Comparison of ENCODE assay signal across 7 cellular contexts in the genomic region with DNA sequence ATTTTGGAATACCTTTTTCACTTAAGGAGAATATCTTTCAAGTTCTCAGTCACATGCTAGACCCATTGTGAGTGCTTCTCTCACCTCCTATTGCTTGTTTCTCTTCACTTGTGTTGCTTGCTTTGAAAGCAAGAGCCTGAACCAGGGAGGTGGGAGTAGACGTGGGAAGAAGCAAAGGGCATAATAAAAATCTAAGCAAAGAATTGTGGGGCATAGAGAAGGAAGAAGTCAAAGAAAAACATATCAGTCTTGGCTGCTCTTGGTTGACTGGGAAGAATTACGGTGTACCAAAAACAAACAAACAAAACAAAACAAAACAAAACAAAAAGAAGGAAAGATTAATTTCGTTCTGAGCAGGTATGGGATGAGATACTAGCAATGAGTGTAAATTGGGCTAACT.
"Had no signal": no experiment of that assay in that cellular context is flagged by ENCODE, and none has a peak within 500 bp of the region (broad histone marks: within the 10 kb centered on the region; RNA-seq: fewer than 3 reads in every experiment).

No MANE protein-coding gene starts in this region.

- H3K4me1 ChIP-seq: HAP-1 had no signal

- DNase-seq: GM23248, GOT3, H7, KG1 had no signal

- H3K36me3 ChIP-seq: HAP-1 had no signal

- ATAC-seq: HCT116 had no signal

- H3K4me1 Mint-ChIP-seq: IgD-negative memory B cell had no signal

- H3K27ac ChIP-seq: GM23248 had no signal

- H3K27ac Mint-ChIP-seq: IgD-negative memory B cell had no signal

- H3K4me3 Mint-ChIP-seq: IgD-negative memory B cell had no signal

- H3K36me3 Mint-ChIP-seq: IgD-negative memory B cell had no signal

- H3K4me3 ChIP-seq: GM23248, HAP-1 had no signal
